In the genomic region with DNA sequence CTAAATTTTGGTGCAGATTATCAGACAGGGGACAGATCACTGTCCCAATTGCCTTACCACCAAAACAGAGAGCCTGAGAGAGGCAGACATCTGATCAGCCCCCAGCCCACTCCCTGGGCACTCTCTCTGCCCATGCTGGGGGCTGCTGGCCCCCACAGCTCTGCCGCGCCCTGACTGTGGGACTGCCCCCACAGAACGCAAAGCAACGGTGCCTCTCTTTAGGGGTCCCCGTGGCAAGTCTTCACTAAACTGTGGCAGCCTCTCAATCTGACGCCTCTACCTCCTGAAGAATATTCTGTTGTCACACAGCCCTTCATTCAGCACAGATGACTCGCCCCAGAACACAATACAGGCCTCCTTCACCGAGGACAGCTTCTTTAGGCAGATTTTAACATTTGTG, we compare ENCODE assay signal across 21 cellular contexts.
DNase-seq lines count a peak whose midpoint lies in the region; FAIRE-seq and TF ChIP-seq lines count a peak whose summit lies in the region.
"Had no signal": no experiment of that assay in that cellular context is flagged by ENCODE, and none has a peak within 500 bp of the region (broad histone marks: within the 10 kb centered on the region; RNA-seq: fewer than 3 reads in every experiment).

No MANE protein-coding gene starts in this region.

- no peak overlapping the region for H2BK20ac ChIP-seq in H1 (ENCODE audit: low read length)

- no peak overlapping the region for H2AFZ ChIP-seq in H1 (ENCODE audit: low read length)
- H2AFZ ChIP-seq: GM23338 had no signal

- H3K27me3 ChIP-seq in H1 (replicated peaks in 1 of 4; ENCODE audit: control insufficient read depth in 3 of 4, extremely low read depth in 1 of 4, insufficient read depth in 3 of 4, low read length in 3 of 4): no peaks in the 10 kb centered on the region
- H3K27me3 ChIP-seq in prostate gland (replicated peaks; ENCODE audit: insufficient read depth): no peaks in the 10 kb centered on the region
- H3K27me3 ChIP-seq: BLaER1 treated with 17β-estradiol and CSF1 and Interleukin-3, amounts not matched to agents 10 nM and 100 nM had no signal

- no peaks in the 10 kb centered on the region for H3K79me1 ChIP-seq in H1 (ENCODE audit: low read depth, low read length)

- H3K27ac ChIP-seq in VCaP (peak overlapping the region; percentile 94), H1 (ENCODE audit: low read depth, low read length) (no peak overlapping the region), prostate gland (peak overlapping the region; percentile 59 to 85)
- H3K27ac ChIP-seq: BLaER1 treated with 17β-estradiol and CSF1 and Interleukin-3, amounts not matched to agents 10 nM and 100 nM had no signal

- H3K56ac ChIP-seq in H1 (replicated peaks; ENCODE audit: insufficient read length, low read depth, low read length): no peak overlapping the region

- H4K20me1 ChIP-seq in H1 (replicated peaks in 1 of 2; ENCODE audit: control insufficient read depth in 1 of 2, insufficient read depth in 2 of 2, low read length in 2 of 2): no peaks in the 10 kb centered on the region
- H4K20me1 ChIP-seq: BLaER1 treated with 17β-estradiol and CSF1 and Interleukin-3, amounts not matched to agents 10 nM and 100 nM had no signal

- no peak overlapping the region for H3K4me2 ChIP-seq in H1 (ENCODE audit: insufficient read depth in 1 of 2, low read depth in 2 of 2, low read length in 2 of 2)
- H3K4me2 ChIP-seq: GM23338 had no signal

- peaks cover 0 to 3% (median 1%) of the 10 kb centered on the region in 4 experiments; a peak in 4 of 7 replicates for H3K4me1 ChIP-seq in H1 (replicated peaks in 1 of 4; ENCODE audit: control insufficient read depth in 3 of 4, insufficient read depth in 4 of 4, low read length in 3 of 4)
- peaks cover 19% of the 10 kb centered on the region for H3K4me1 ChIP-seq in prostate gland (replicated peaks)

- 0 out of 2 replicates have a peak overlapping the region, but pooled peaks have one; percentile 75 for H2BK12ac ChIP-seq in H1 (ENCODE audit: low read depth, low read length)

- TF ChIP-seq RAD21 in H1 (IDR thresholded peaks at IDR 0.05 in 1 of 2, conservative IDR thresholded peaks at IDR 0.05 in 1 of 2; ENCODE audit: low read depth in 2 of 2, low read length in 2 of 2): no peak

- H4K91ac ChIP-seq in H1 (replicated peaks; ENCODE audit: insufficient read length, low read length): no peak overlapping the region

- DNase-seq in H1 (ENCODE audit: low read depth in 1 of 2, low spot score in 2 of 2) (no peak), prostate gland (ENCODE audit: low spot score) (no peak), type B pancreatic cell (ENCODE audit: extremely low spot score, unreplicated experiment) (no peak), NCI-H510A treated with DMSO at 0.1 percent for 48 hours (lab: John Stamatoyannopoulos, UW) (no peak), NCI-H146 treated with DMSO at 0.1 percent for 48 hours (lab: John Stamatoyannopoulos, UW; ENCODE audit: unreplicated experiment) (no peak)
- DNase-seq in activated T-cell treated with anti-CD3 and anti-CD28 coated beads, Interleukin-2, amount 50 U/mL, for 48 hours: no peak
- DNase-seq: CD4-positive, CD25-positive, alpha-beta regulatory T cell; CD8-positive, alpha-beta memory T cell; COR-L47; DMS79; GDM1; H7; HFFc6 had no signal

- no peaks in the 10 kb centered on the region for H3K79me2 ChIP-seq in H1 (ENCODE audit: control insufficient read depth in 1 of 2, insufficient read depth in 2 of 2, low read length in 2 of 2)

- no peak overlapping the region for H2BK5ac ChIP-seq in H1 (ENCODE audit: low read depth, low read length)

- peaks cover 44% of the 10 kb centered on the region for H3K4me1 Mint-ChIP-seq in type B pancreatic cell (ENCODE audit: unreplicated experiment)
- H3K4me1 Mint-ChIP-seq: B cell; CD4-positive, CD25-positive, alpha-beta regulatory T cell; IgD-negative memory B cell had no signal

- H3K23me2 ChIP-seq in H1 (ENCODE audit: low read depth, low read length): no peaks in the 10 kb centered on the region

- H3K27ac Mint-ChIP-seq in type B pancreatic cell: peak overlapping the region; percentile 9
- H3K27ac Mint-ChIP-seq: B cell; CD4-positive, CD25-positive, alpha-beta regulatory T cell; CD8-positive, alpha-beta memory T cell; GM23338; HFFc6 had no signal

- H2BK15ac ChIP-seq in H1 (ENCODE audit: low read length): no peak overlapping the region

- H4K5ac ChIP-seq in H1 (ENCODE audit: insufficient read length, low read depth, low read length): no peak overlapping the region

- no peak for TF ChIP-seq POLR2A in H1 (IDR thresholded peaks at IDR 0.05; ENCODE audit: control extremely low read depth in 1 of 2, low read depth in 2 of 2, low read length in 2 of 2)
- no peak for TF ChIP-seq POLR2A in prostate gland (IDR thresholded peaks at IDR 0.05)

- TF ChIP-seq CTCF in VCaP (conservative IDR thresholded peaks at IDR 0.05): no peak
- TF ChIP-seq CTCF in H1 (IDR thresholded peaks at IDR 0.05; ENCODE audit: control extremely low read depth in 1 of 3, insufficient read depth in 1 of 3, low read depth in 1 of 3, low read length in 3 of 3): no peak
- TF ChIP-seq CTCF in prostate gland (IDR thresholded peaks at IDR 0.05): no peak
- no peak for TF ChIP-seq CTCF in type B pancreatic cell (conservative IDR thresholded peaks at IDR 0.05)

- H3K36me3 Mint-ChIP-seq in type B pancreatic cell: no peaks in the 10 kb centered on the region
- H3K36me3 Mint-ChIP-seq: CD4-positive, CD25-positive, alpha-beta regulatory T cell; CD8-positive, alpha-beta memory T cell; IgD-negative memory B cell had no signal

- 92% methylated on average over 8 of the region's 8 CpGs; no CpG with 5 or more reads in 1 of the 2 experiments for WGBS in H1 (ENCODE audit: extremely low coverage in 1 of 2, insufficient coverage in 1 of 2, insufficient read length in 1 of 2, insufficient replicate concordance in 2 of 2, low coverage in 1 of 2, low lambda C conversion rate in 2 of 2, missing lambda C conversion rate in 1 of 2), 2 experiments
- WGBS in prostate gland: 92% methylated on average over 8 of the region's 8 CpGs

- H3K9me3 ChIP-seq in H1 (ENCODE audit: insufficient read depth in 2 of 2, low read depth in 1 of 2, low read length in 1 of 2) (no peaks in the 10 kb centered on the region), prostate gland (no peaks in the 10 kb centered on the region)

- TF ChIP-seq EP300 in H1 (IDR thresholded peaks at IDR 0.05; ENCODE audit: borderline replicate concordance in 1 of 2, low read depth in 2 of 2, low read length in 2 of 2): no peak

- no peak overlapping the region for H3K4me3 Mint-ChIP-seq in type B pancreatic cell
- H3K4me3 Mint-ChIP-seq: B cell; CD4-positive, CD25-positive, alpha-beta regulatory T cell; CD8-positive, alpha-beta memory T cell; GM23338; HFFc6; IgD-negative memory B cell had no signal

- intact Hi-C loops in prostate gland (cut with DNase I): no loop called here

- POLR2A ChIA-PET in H1 (lab: Charles Lee; ENCODE audit: partially characterized antibody): interaction anchor here (0.6 kb wide), 1 partner anchor 407 kb away, joined by 3 read pairs; no protein-coding TSS in a partner anchor

- no peak overlapping the region for H3K23ac ChIP-seq in H1 (ENCODE audit: insufficient read length)

- FAIRE-seq in H1 (lab: Jason Lieb, UNC): no peak
- FAIRE-seq: GM12892, GM18507, HepG2 had no signal

- no peak overlapping the region for H3K4me3 ChIP-seq in H1 (ENCODE audit: extremely low read depth in 1 of 4, insufficient read depth in 2 of 4, low read depth in 3 of 4, low read length in 4 of 4)
- no peak overlapping the region for H3K4me3 ChIP-seq in prostate gland
- H3K4me3 ChIP-seq: BLaER1 treated with 17β-estradiol and CSF1 and Interleukin-3, amounts not matched to agents 10 nM and 100 nM; GM23338 had no signal

- H3K9me3 Mint-ChIP-seq in type B pancreatic cell: no peaks in the 10 kb centered on the region
- H3K9me3 Mint-ChIP-seq: CD4-positive, CD25-positive, alpha-beta regulatory T cell; CD8-positive, alpha-beta memory T cell; GM23338; HFFc6; IgD-negative memory B cell had no signal

- H3K14ac ChIP-seq in H1 (ENCODE audit: insufficient read length): no peak overlapping the region

- H3K9ac ChIP-seq in H1 (replicated peaks in 1 of 4; ENCODE audit: extremely low read depth in 1 of 4, low read depth in 3 of 4, low read length in 3 of 4): no peak overlapping the region
- H3K9ac ChIP-seq: BLaER1 treated with 17β-estradiol and CSF1 and Interleukin-3, amounts not matched to agents 10 nM and 100 nM had no signal

- H2BK120ac ChIP-seq in H1 (replicated peaks; ENCODE audit: low read depth, low read length): no peak overlapping the region

- no peak overlapping the region for H2AK5ac ChIP-seq in H1 (ENCODE audit: low read depth, low read length)

- CTCF ChIA-PET in H1 (lab: Charles Lee; ENCODE audit: partially characterized antibody): interaction anchor here (0.5 to 3.8 kb wide), 15 partner anchors 9 to 247 kb away, joined by 3 to 22 read pairs (median 4); no protein-coding TSS in a partner anchor

- no peaks in the 10 kb centered on the region for H3K27me3 Mint-ChIP-seq in type B pancreatic cell
- H3K27me3 Mint-ChIP-seq: IgD-negative memory B cell had no signal

- no peak overlapping the region for H3K18ac ChIP-seq in H1 (ENCODE audit: extremely low read depth, low read length)

- H3K4ac ChIP-seq in H1 (replicated peaks; ENCODE audit: insufficient read length, low read depth, low read length): no peak overlapping the region

- H3K36me3 ChIP-seq in H1 (ENCODE audit: control insufficient read depth in 2 of 4, insufficient read depth in 4 of 4, low read length in 3 of 4) (no peaks in the 10 kb centered on the region), prostate gland (no peaks in the 10 kb centered on the region)
- H3K36me3 ChIP-seq: BLaER1 treated with 17β-estradiol and CSF1 and Interleukin-3, amounts not matched to agents 10 nM and 100 nM had no signal

- no peak overlapping the region for H4K8ac ChIP-seq in H1 (ENCODE audit: extremely low read depth, insufficient read depth, low read length)

TF ChIP-seq in H1, 55 proteins besides CTCF, POLR2A, EP300 and RAD21:
- TF ChIP-seq TAF1 (IDR thresholded peaks at IDR 0.05; ENCODE audit: low read depth, low read length) (no peak), TEAD4 (IDR thresholded peaks at IDR 0.05; ENCODE audit: low read depth, low read length) (no peak), GTF2F1 (IDR thresholded peaks at IDR 0.05; ENCODE audit: borderline replicate concordance, low read depth, low read length) (no peak), NANOG (IDR thresholded peaks at IDR 0.05; ENCODE audit: insufficient read depth, low read depth, low read length, poor library complexity, severe bottlenecking) (no peak), ASH2L (IDR thresholded peaks at IDR 0.05; ENCODE audit: low read length) (no peak), SIX5 (IDR thresholded peaks at IDR 0.05; ENCODE audit: low read depth, low read length) (no peak), KDM1A (IDR thresholded peaks at IDR 0.05; ENCODE audit: borderline replicate concordance, low read length) (no peak), CBX8 (IDR thresholded peaks at IDR 0.05; ENCODE audit: borderline replicate concordance, low read depth, low read length) (no peak), MAFK (IDR thresholded peaks at IDR 0.05; ENCODE audit: low read depth, low read length) (no peak)
